In genomic region chr2:85800576-85800975, GRCh38 we compare ENCODE assay signal across 14 cellular contexts. TPM values are rescaled to one million over a fixed set of nuclear protein-coding genes. Genes with fewer than 3 reads are reported as not detected.
DNase-seq lines count a peak whose midpoint lies in the region; ATAC-seq and TF ChIP-seq lines count a peak whose summit lies in the region.
"Had no signal": no experiment of that assay in that cellular context is flagged by ENCODE, and none has a peak within 500 bp of the region (broad histone marks: within the 10 kb centered on the region; RNA-seq: fewer than 3 reads in every experiment).

No MANE protein-coding gene starts in this region.

- TF ChIP-seq POLR2A in sigmoid colon (IDR thresholded peaks at IDR 0.05) = no peak

- WGBS in sigmoid colon, 2 donors = 91 to 93% methylated on average over 3 of the region's 3 CpGs
- 84 to 93% methylated on average over 3 of the region's 3 CpGs for WGBS in GM23248 (ENCODE audit: low coverage in 1 of 2, low lambda C conversion rate in 2 of 2, missing lambda C conversion rate in 2 of 2), 2 experiments

- H3K4me1 ChIP-seq in OCI-LY7 (ENCODE audit: insufficient read depth, low read length, poor library complexity, severe bottlenecking) (peaks cover 5% of the 10 kb centered on the region), sigmoid colon (peaks cover 0 to 25% (median 21%) of the 10 kb centered on the region in 4 donors), GM23248 (ENCODE audit: insufficient read depth) (peaks cover 11% of the 10 kb centered on the region)

- H3K27me3 ChIP-seq in sigmoid colon = no peaks in the 10 kb centered on the region
- H3K27me3 ChIP-seq in GM23248 (replicated peaks; ENCODE audit: insufficient read depth) = no peaks in the 10 kb centered on the region

- H3K27ac ChIP-seq in OCI-LY7 (ENCODE audit: low read depth, low read length, poor library complexity, severe bottlenecking) = no peak overlapping the region
- H3K27ac ChIP-seq in sigmoid colon = no peak overlapping the region
- H3K27ac ChIP-seq in GM23248 = no peak overlapping the region
- H3K27ac ChIP-seq: PC-9 had no signal

- H3K9me3 ChIP-seq in OCI-LY7 (ENCODE audit: low read length) (no peaks in the 10 kb centered on the region), sigmoid colon (no peaks in the 10 kb centered on the region), GM23248 (ENCODE audit: low read depth) (no peaks in the 10 kb centered on the region)
- H3K9me3 ChIP-seq: SK-N-SH had no signal

- intact Hi-C loops in OCI-LY7 (cut with micrococcal nuclease; ENCODE audit: unreplicated experiment) (no loop called here), sigmoid colon (cut with DNase I) (no loop called here)

- no peak overlapping the region for H3K9ac ChIP-seq in GM23248
- H3K9ac ChIP-seq: SK-N-SH had no signal

- peaks cover 9% of the 10 kb centered on the region; the same call in 1 of the 2 replicates for H3F3A ChIP-seq in GM23248 (ENCODE audit: insufficient read depth)

- no peak for ATAC-seq in GM19455 (IDR thresholded peaks at IDR 0.05; ENCODE audit: unreplicated experiment)

- POLR2A ChIA-PET in OCI-LY7 (lab: Charles Lee) = no interaction called here

- in situ Hi-C loops in GM23248 (cut with MboI) = no loop called here

- no peak overlapping the region for H3K4me3 ChIP-seq in Jurkat, Clone E6-1 (ENCODE audit: low read length)
- H3K4me3 ChIP-seq in OCI-LY7 (ENCODE audit: low read depth, low read length, poor library complexity, severe bottlenecking) = no peak overlapping the region
- H3K4me3 ChIP-seq in sigmoid colon = no peak overlapping the region
- no peak overlapping the region for H3K4me3 ChIP-seq in GM23248
- H3K4me3 ChIP-seq: PC-9 had no signal

- no peaks in the 10 kb centered on the region for H3K79me2 ChIP-seq in OCI-LY7 (ENCODE audit: insufficient read depth, low read depth, low read length)
- no peaks in the 10 kb centered on the region for H3K79me2 ChIP-seq in GM23248 (ENCODE audit: insufficient read depth)

- no peak for TF ChIP-seq CTCF in OCI-LY7 (conservative IDR thresholded peaks at IDR 0.05; ENCODE audit: low read length)
- TF ChIP-seq CTCF in sigmoid colon (IDR thresholded peaks at IDR 0.05) = no peak

- no peaks in the 10 kb centered on the region for H3K9me2 ChIP-seq in OCI-LY7 (ENCODE audit: insufficient read depth, low read length)
- H3K9me2 ChIP-seq in GM23248 (ENCODE audit: insufficient read depth) = no peaks in the 10 kb centered on the region
- H3K9me2 ChIP-seq: SK-N-SH had no signal

- no peak for TF ChIP-seq EP300 in sigmoid colon (IDR thresholded peaks at IDR 0.05)

- H3K36me3 ChIP-seq in OCI-LY7 (ENCODE audit: insufficient read depth, low read length) (no peaks in the 10 kb centered on the region), sigmoid colon (no peaks in the 10 kb centered on the region), GM23248 (ENCODE audit: low read depth) (no peaks in the 10 kb centered on the region)

- no peak overlapping the region for H3K4me2 ChIP-seq in OCI-LY7 (ENCODE audit: low read length)
- H3K4me2 ChIP-seq in GM23248 (ENCODE audit: unreplicated experiment) = no peak overlapping the region
- H3K4me2 ChIP-seq: SK-N-SH had no signal

- H4K20me1 ChIP-seq in OCI-LY7 (ENCODE audit: insufficient read depth, low read length) (no peaks in the 10 kb centered on the region), GM23248 (ENCODE audit: insufficient read depth) (no peaks in the 10 kb centered on the region)

- DNase-seq in SHP77 (lab: John Stamatoyannopoulos, UW) = peak; percentile 15 to 22
- no peak for DNase-seq in SHP77 treated with DMSO at 0.1 percent for 48 hours (lab: John Stamatoyannopoulos, UW)
- peak; percentile 32 for DNase-seq in Jurkat, Clone E6-1 (ENCODE audit: low read depth, low spot score)
- DNase-seq in OCI-LY7 (ENCODE audit: low spot score) = peak; percentile 10
- peak; percentile 33 for DNase-seq in sigmoid colon
- no peak for DNase-seq in GM23248
- DNase-seq: ACHN; CD4-positive, CD25-positive, alpha-beta regulatory T cell; Kasumi-1; NCI-H510A treated with DMSO at 0.1 percent for 48 hours; NK-92 treated with Interleukin-12 subunit alpha and Interleukin-12 subunit beta, amount 100 ng/mL, for 24 hours; PC-9; SK-N-SH had no signal

- CTCF ChIA-PET in OCI-LY7 (lab: Charles Lee; ENCODE audit: unreplicated experiment) = no interaction called here

- BruUV-seq in OCI-LY7 (replicated peaks; lab: Mats Ljungman, UMichigan) = no TSS peak

- H2AFZ ChIP-seq in OCI-LY7 (ENCODE audit: low read length) (no peak overlapping the region), GM23248 (no peak overlapping the region)
- H2AFZ ChIP-seq: PC-9 had no signal

RNA-seq across cellular contexts. Expression of gene ATOH8, which starts 46.8 kb away (rescaled TPM):
- not detected for polyA plus RNA-seq in Jurkat, Clone E6-1 (2012; ENCODE audit: insufficient read depth, insufficient read length)
- total RNA-seq in OCI-LY7 (2014; rRNA removed; shearing (Covaris generic)) = 0.44 TPM in 1 of 2 replicates, not detected in the other
- total RNA-seq in OCI-LY7 (2022) (not detected in 2 replicates), sigmoid colon (10 to 100 TPM; 12.4 to 20.6 (median 18.1) TPM)
- polyA plus RNA-seq in sigmoid colon (1 to 10 TPM; 1.6 to 9.4 (median 6.6) TPM), GM23248 (2016; fragmentation: Nextera tagmentation; extraction: Ambion mirVana) (12.0 and 12.7 TPM in 2 replicates)
- 40.7 and 50.1 TPM in 2 replicates for total RNA-seq in GM23248 (2014; rRNA removed; shearing (Covaris generic))
- total RNA-seq: CD4-positive, CD25-positive, alpha-beta regulatory T cell; PC-9 had no signal
- polyA plus RNA-seq: CD4-positive, CD25-positive, alpha-beta regulatory T cell had no signal

Comparison
In these comparisons a context has a peak if more than half of its experiments do, and no peak if none do; other contexts are left out.
1. DNase-seq: peak in SHP77 (2 of 2), Jurkat, Clone E6-1 (single experiment), OCI-LY7 (single experiment) and sigmoid colon (single experiment); none in SHP77 treated with DMSO at 0.1 percent for 48 hours (single experiment) and GM23248 (single experiment).
2. RNA of gene ATOH8, which starts 46.8 kb away (total RNA-seq): 40.7 to 50.1 TPM in GM23248 and 12.4 to 20.6 TPM in sigmoid colon; 0.44 TPM in OCI-LY7; every median in the first group is over 4 times any median in the second.